28 cellular contexts compared by ENCODE assay signal in genomic region chr9:134885647-134886412, GRCh38. TPM values are rescaled to one million over a fixed set of nuclear protein-coding genes. Genes with fewer than 3 reads are reported as not detected.
DNase-seq lines count a peak whose midpoint lies in the region; ATAC-seq and TF ChIP-seq lines count a peak whose summit lies in the region.
"Had no signal": no experiment of that assay in that cellular context is flagged by ENCODE, and none has a peak within 500 bp of the region (broad histone marks: within the 10 kb centered on the region; RNA-seq: fewer than 3 reads in every experiment).

No MANE protein-coding gene starts in this region.

- H3K9me3 ChIP-seq in WERI-Rb-1 (ENCODE audit: severe bottlenecking) = peaks cover 3% of the 10 kb centered on the region
- H3K9me3 ChIP-seq: Caco-2, SJSA1 had no signal

- CTCF ChIA-PET in activated CD8-positive, alpha-beta memory T cell treated with anti-CD3 and anti-CD28 coated beads, Interleukin-2, amount 10 ng/mL, durations not matched to agents 7 days and 5 days (lab: Charles Lee) = no interaction called here
- CTCF ChIA-PET in WTC11 (lab: Charles Lee) = no interaction called here

- no peak for ATAC-seq in activated CD8-positive, alpha-beta memory T cell treated with anti-CD3 and anti-CD28 coated beads, Interleukin-2, amount 10 ng/mL, durations not matched to agents 7 days and 5 days
- ATAC-seq in WTC11 (no peak), HG03025 (IDR thresholded peaks at IDR 0.05; ENCODE audit: low FRiP score, unreplicated experiment) (no peak), HG03159 (IDR thresholded peaks at IDR 0.05; ENCODE audit: unreplicated experiment) (no peak)
- ATAC-seq: CD8-positive, alpha-beta T cell had no signal

- H3K36me3 Mint-ChIP-seq in activated CD8-positive, alpha-beta memory T cell treated with anti-CD3 and anti-CD28 coated beads, Interleukin-2, amount 10 ng/mL, durations not matched to agents 7 days and 5 days = no peaks in the 10 kb centered on the region
- no peaks in the 10 kb centered on the region for H3K36me3 Mint-ChIP-seq in WTC11
- no peaks in the 10 kb centered on the region for H3K36me3 Mint-ChIP-seq in neural crest cell (ENCODE audit: low read depth)
- H3K36me3 Mint-ChIP-seq: CD8-positive, alpha-beta T cell; IgD-negative memory B cell had no signal

- POLR2A ChIA-PET in WTC11 (lab: Charles Lee) = no interaction called here

- H3K36me3 ChIP-seq in WERI-Rb-1 = no peaks in the 10 kb centered on the region
- H3K36me3 ChIP-seq: SJSA1 had no signal

- no peak overlapping the region for H3K4me3 Mint-ChIP-seq in activated CD8-positive, alpha-beta memory T cell treated with anti-CD3 and anti-CD28 coated beads, Interleukin-2, amount 10 ng/mL, durations not matched to agents 7 days and 5 days
- no peak overlapping the region for H3K4me3 Mint-ChIP-seq in WTC11
- H3K4me3 Mint-ChIP-seq in neural crest cell = no peak overlapping the region
- H3K4me3 Mint-ChIP-seq: CD8-positive, alpha-beta T cell; IgD-negative memory B cell had no signal

- TF ChIP-seq CTCF in WTC11 (IDR thresholded peaks at IDR 0.05) = no peak
- no peak for TF ChIP-seq CTCF in neural crest cell (conservative IDR thresholded peaks at IDR 0.05)
- TF ChIP-seq CTCF in WERI-Rb-1 (IDR thresholded peaks at IDR 0.05; ENCODE audit: low read depth, low read length) = no peak

- H3K4me1 Mint-ChIP-seq in activated CD8-positive, alpha-beta memory T cell treated with anti-CD3 and anti-CD28 coated beads, Interleukin-2, amount 10 ng/mL, durations not matched to agents 7 days and 5 days = no peaks in the 10 kb centered on the region
- no peaks in the 10 kb centered on the region for H3K4me1 Mint-ChIP-seq in WTC11
- H3K4me1 Mint-ChIP-seq in neural crest cell = no peaks in the 10 kb centered on the region
- H3K4me1 Mint-ChIP-seq: IgD-negative memory B cell had no signal

- H3K27ac ChIP-seq in WERI-Rb-1 = no peak overlapping the region
- H3K27ac ChIP-seq: C4-2B, HL-60, KMS-11, SJSA1 had no signal

- no peaks in the 10 kb centered on the region for H3K9me3 Mint-ChIP-seq in activated CD8-positive, alpha-beta memory T cell treated with anti-CD3 and anti-CD28 coated beads, Interleukin-2, amount 10 ng/mL, durations not matched to agents 7 days and 5 days (ENCODE audit: low read depth)
- no peaks in the 10 kb centered on the region for H3K9me3 Mint-ChIP-seq in WTC11
- no peaks in the 10 kb centered on the region for H3K9me3 Mint-ChIP-seq in neural crest cell
- H3K9me3 Mint-ChIP-seq: CD8-positive, alpha-beta T cell had no signal

- H3K27me3 Mint-ChIP-seq in activated CD8-positive, alpha-beta memory T cell treated with anti-CD3 and anti-CD28 coated beads, Interleukin-2, amount 10 ng/mL, durations not matched to agents 7 days and 5 days = peaks cover 2% of the 10 kb centered on the region
- H3K27me3 Mint-ChIP-seq in WTC11 (ENCODE audit: low read depth) (no peaks in the 10 kb centered on the region), neural crest cell (ENCODE audit: low read depth) (no peaks in the 10 kb centered on the region)

- no peaks in the 10 kb centered on the region for H3K27me3 ChIP-seq in WERI-Rb-1 (ENCODE audit: insufficient read depth, low read depth, severe bottlenecking)
- H3K27me3 ChIP-seq: SJSA1 had no signal

- H3K27ac Mint-ChIP-seq in activated CD8-positive, alpha-beta memory T cell treated with anti-CD3 and anti-CD28 coated beads, Interleukin-2, amount 10 ng/mL, durations not matched to agents 7 days and 5 days = no peak overlapping the region
- H3K27ac Mint-ChIP-seq in WTC11 (no peak overlapping the region), neural crest cell (ENCODE audit: unreplicated experiment) (peak overlapping the region; percentile 94)
- H3K27ac Mint-ChIP-seq: CD8-positive, alpha-beta T cell; IgD-negative memory B cell had no signal

- no peak overlapping the region for H3K4me3 ChIP-seq in WERI-Rb-1 (ENCODE audit: low read depth, low read length)
- H3K4me3 ChIP-seq: SJSA1 had no signal

- DNase-seq in activated CD8-positive, alpha-beta memory T cell treated with anti-CD3 and anti-CD28 coated beads for 24 hours = peak; percentile 32
- no peak for DNase-seq in activated CD8-positive, alpha-beta memory T cell treated with anti-CD3 and anti-CD28 coated beads, Interleukin-2, amount 10 ng/mL, durations not matched to agents 7 days and 5 days
- DNase-seq in WTC11 (ENCODE audit: low spot score) (peak; percentile 5), neural crest cell (ENCODE audit: low read depth, low spot score) (no peak), WERI-Rb-1 (no peak)
- DNase-seq: Caco-2, DMS 273 treated with DMSO at 0.1 percent for 48 hours, DMS79, GF-D8, HCEC 1CT, MM.1S, NCI-H1417, NCI-H1694 treated with DMSO at 0.1 percent for 48 hours, NCI-H2081, NCI-H2227 treated with DMSO at 0.1 percent for 48 hours, NCI-H69, Right ventricle myocardium superior, RPMI8226 had no signal

TF ChIP-seq in WTC11, 78 proteins besides CTCF, POLR2A, EP300 and RAD21:
- TF ChIP-seq GABPB1 (CRISPR knock-in tag; IDR thresholded peaks at IDR 0.05) = no peak
- no peak for TF ChIP-seq CDX4 (CRISPR knock-in tag; IDR thresholded peaks at IDR 0.05; ENCODE audit: borderline replicate concordance)
- no peak for TF ChIP-seq ZNF671 (CRISPR knock-in tag; IDR thresholded peaks at IDR 0.05)
- TF ChIP-seq ZNF396 (CRISPR knock-in tag; IDR thresholded peaks at IDR 0.05; ENCODE audit: borderline replicate concordance) = no peak
- no peak for TF ChIP-seq MAX (CRISPR knock-in tag; IDR thresholded peaks at IDR 0.05)
- no peak for TF ChIP-seq JUN (CRISPR knock-in tag; IDR thresholded peaks at IDR 0.05)
- no peak for TF ChIP-seq IRF2 (CRISPR knock-in tag; IDR thresholded peaks at IDR 0.05; ENCODE audit: borderline replicate concordance, low read depth)
- no peak for TF ChIP-seq JAZF1 (CRISPR knock-in tag; IDR thresholded peaks at IDR 0.05)
- TF ChIP-seq ZNF423 (CRISPR knock-in tag; IDR thresholded peaks at IDR 0.05) = no peak
- no peak for TF ChIP-seq SMAD3 (CRISPR knock-in tag; IDR thresholded peaks at IDR 0.05; ENCODE audit: borderline replicate concordance)
- TF ChIP-seq GTF2I (CRISPR knock-in tag; conservative IDR thresholded peaks at IDR 0.05) = no peak
- no peak for TF ChIP-seq ZNF232 (CRISPR knock-in tag; IDR thresholded peaks at IDR 0.05)

RNA-seq across cellular contexts. Expression of gene FCN2, which starts 5.2 kb away (rescaled TPM):
- not detected for total RNA-seq in activated CD8-positive, alpha-beta memory T cell treated with anti-CD3 and anti-CD28 coated beads, Interleukin-2, amount 10 ng/mL, durations not matched to agents 7 days and 5 days
- total RNA-seq in WTC11 (2021) (not detected in 3 replicates), neural crest cell (not detected in 2 replicates)
- total RNA-seq: Caco-2; CD8-positive, alpha-beta T cell; H1; NCI-H460; SJSA1 had no signal

RNA-seq across cellular contexts. Expression of gene FCN1, which starts 31.9 kb away (rescaled TPM):
- not detected for total RNA-seq in activated CD8-positive, alpha-beta memory T cell treated with anti-CD3 and anti-CD28 coated beads, Interleukin-2, amount 10 ng/mL, durations not matched to agents 7 days and 5 days
- total RNA-seq in WTC11 (2021) (0.09 TPM in 1 of 3 replicates, not detected in the others), neural crest cell (not detected in 2 replicates)
- total RNA-seq: Caco-2, H1, NCI-H460, SJSA1 had no signal

Comparison
In these comparisons a context has a peak if more than half of its experiments do, and no peak if none do; other contexts are left out.
1. DNase-seq: peak in activated CD8-positive, alpha-beta memory T cell treated with anti-CD3 and anti-CD28 coated beads for 24 hours (single experiment) and WTC11 (single experiment); none in activated CD8-positive, alpha-beta memory T cell treated with anti-CD3 and anti-CD28 coated beads, Interleukin-2, amount 10 ng/mL, durations not matched to agents 7 days and 5 days (single experiment), neural crest cell (single experiment) and WERI-Rb-1 (single experiment).